Comparison of ENCODE assay signal across 12 cellular contexts in the genomic region with DNA sequence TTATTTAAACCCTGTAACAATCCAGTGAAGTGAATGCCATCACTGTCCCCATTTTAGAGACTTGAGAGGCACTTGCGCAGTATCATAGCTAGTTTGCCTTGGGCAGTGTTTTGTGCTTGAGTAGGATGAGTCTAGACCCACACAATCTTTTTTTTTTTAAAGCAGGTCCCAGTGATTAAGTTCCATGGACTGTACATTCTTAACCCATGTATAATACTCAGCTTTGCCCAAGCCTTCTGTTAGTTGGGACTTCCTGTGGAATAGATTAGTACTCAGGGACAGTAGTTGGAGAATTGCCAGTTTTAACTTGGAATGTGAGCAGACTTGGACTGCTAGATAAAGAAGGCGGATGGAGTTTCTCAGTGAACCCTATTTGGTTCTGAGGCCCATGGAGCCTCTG.
DNase-seq lines count a peak whose midpoint lies in the region; ATAC-seq and TF ChIP-seq lines count a peak whose summit lies in the region.
"Had no signal": no experiment of that assay in that cellular context is flagged by ENCODE, and none has a peak within 500 bp of the region (broad histone marks: within the 10 kb centered on the region; RNA-seq: fewer than 3 reads in every experiment).

No MANE protein-coding gene starts in this region.

- H3K9me3 Mint-ChIP-seq in chondrocyte (ENCODE audit: low read depth): no peaks in the 10 kb centered on the region
- H3K9me3 Mint-ChIP-seq: T-helper 1 cell treated with Interleukin-12 subunit alpha and Interleukin-12 subunit beta and Interleukin-4 antibody, amounts not matched to agents 30 μg/mL and 1 μg/mL, for 36 hours had no signal

- H3K27ac Mint-ChIP-seq in chondrocyte (ENCODE audit: unreplicated experiment): peak overlapping the region; percentile 86
- H3K27ac Mint-ChIP-seq: T-helper 1 cell treated with Interleukin-12 subunit alpha and Interleukin-12 subunit beta and Interleukin-4 antibody, amounts not matched to agents 30 μg/mL and 1 μg/mL, for 36 hours had no signal

- H3K36me3 Mint-ChIP-seq in chondrocyte (ENCODE audit: low read depth): peaks cover 15% of the 10 kb centered on the region

- ATAC-seq in HG03135 (IDR thresholded peaks at IDR 0.05; ENCODE audit: unreplicated experiment) (no peak), GM19035 (IDR thresholded peaks at IDR 0.05; ENCODE audit: unreplicated experiment) (no peak)

- no peaks in the 10 kb centered on the region for H3K27me3 Mint-ChIP-seq in chondrocyte (ENCODE audit: low read depth)

- TF ChIP-seq CTCF in chondrocyte (IDR thresholded peaks at IDR 0.05): no peak

- peaks cover 31% of the 10 kb centered on the region for H3K4me1 Mint-ChIP-seq in chondrocyte (ENCODE audit: low read depth)

- no peak overlapping the region for H3K4me3 Mint-ChIP-seq in chondrocyte (ENCODE audit: unreplicated experiment)
- H3K4me3 Mint-ChIP-seq: T-helper 1 cell treated with Interleukin-12 subunit alpha and Interleukin-12 subunit beta and Interleukin-4 antibody, amounts not matched to agents 30 μg/mL and 1 μg/mL, for 36 hours had no signal

- peak; percentile 60 for DNase-seq in 8988T
- peak; percentile 95 for DNase-seq in HT1080 (ENCODE audit: low read depth)
- DNase-seq in chondrocyte (ENCODE audit: low spot score): no peak
- DNase-seq in kidney tubule cell (ENCODE audit: low spot score): peak; percentile 98
- DNase-seq in effector CD4-positive, alpha-beta T cell: no peak
- no peak for DNase-seq in activated CD4-positive, alpha-beta T cell treated with anti-CD3 and anti-CD28 coated beads, Interleukin-2, amount 50 U/mL, for 1 hour
- DNase-seq: activated T-cell treated with anti-CD3 and anti-CD28 coated beads, Interleukin-2, amount 50 U/mL, for 48 hours; NCI-H2171; upper lobe of left lung had no signal

Comparison
In these comparisons a context has a peak if more than half of its experiments do, and no peak if none do; other contexts are left out.
1. DNase-seq: peak in 8988T (single experiment), HT1080 (single experiment) and kidney tubule cell (single experiment); none in chondrocyte (single experiment), effector CD4-positive, alpha-beta T cell (single experiment) and activated CD4-positive, alpha-beta T cell treated with anti-CD3 and anti-CD28 coated beads, Interleukin-2, amount 50 U/mL, for 1 hour (single experiment).